Comparison of ENCODE assay signal across 1 cellular context in the genomic region with DNA sequence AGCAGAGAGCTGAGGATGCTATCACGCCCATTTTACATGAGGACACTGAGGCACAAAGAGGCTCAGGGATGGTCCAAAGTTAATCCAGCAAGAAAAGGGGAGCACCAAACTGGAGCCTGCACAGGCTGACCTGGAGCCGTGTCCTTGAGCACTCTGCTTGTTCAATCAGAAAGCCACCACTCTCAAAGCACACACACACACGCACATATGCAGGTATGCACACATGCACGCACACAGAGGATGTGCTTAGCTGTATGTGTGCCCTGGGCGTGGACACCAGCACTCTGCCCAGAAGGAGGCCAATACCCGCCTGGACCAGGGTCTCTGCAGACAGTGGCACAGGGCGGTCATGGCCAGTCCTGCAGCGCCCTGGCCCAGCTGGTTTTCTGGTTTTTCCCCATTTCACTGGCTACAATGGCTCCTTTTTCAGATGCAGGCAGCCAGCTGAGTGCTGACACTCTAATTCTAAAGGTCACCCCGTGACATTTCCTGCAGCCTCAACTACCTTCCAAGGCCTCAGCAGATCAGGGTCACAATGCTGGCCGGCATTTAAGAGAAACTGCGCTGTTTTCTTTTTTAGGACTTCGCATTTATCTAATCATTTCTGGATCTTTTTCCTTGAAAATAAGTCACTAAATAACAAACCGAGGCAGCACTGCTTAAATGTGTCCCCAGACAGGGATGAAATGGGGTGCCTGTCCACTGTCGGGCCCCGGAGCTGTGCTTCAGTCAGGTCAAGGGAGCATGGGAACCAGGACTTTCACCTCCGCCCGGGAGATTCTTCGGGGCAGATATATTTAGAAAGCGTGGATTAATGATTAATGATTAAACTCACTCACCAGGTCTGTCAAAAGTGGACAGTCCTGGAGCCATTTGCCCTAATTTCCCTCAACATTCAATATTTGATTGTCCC.
A peak's percentile ranks its signal among the peaks of the same experiment; 100 is the strongest.
TF ChIP-seq lines count a peak whose summit lies in the region.

No MANE protein-coding gene starts in this region.

TF ChIP-seq in HepG2, 621 proteins besides CTCF, POLR2A, EP300 and RAD21 (continued from another document and continues in another):
- no peak for TF ChIP-seq ZNF720 (CRISPR knock-in tag; IDR thresholded peaks at IDR 0.05)
- TF ChIP-seq, protein P1, sequence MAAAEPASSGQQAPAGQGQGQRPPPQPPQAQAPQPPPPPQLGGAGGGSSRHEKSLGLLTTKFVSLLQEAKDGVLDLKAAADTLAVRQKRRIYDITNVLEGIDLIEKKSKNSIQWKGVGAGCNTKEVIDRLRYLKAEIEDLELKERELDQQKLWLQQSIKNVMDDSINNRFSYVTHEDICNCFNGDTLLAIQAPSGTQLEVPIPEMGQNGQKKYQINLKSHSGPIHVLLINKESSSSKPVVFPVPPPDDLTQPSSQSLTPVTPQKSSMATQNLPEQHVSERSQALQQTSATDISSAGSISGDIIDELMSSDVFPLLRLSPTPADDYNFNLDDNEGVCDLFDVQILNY (CRISPR knock-in tag; conservative IDR thresholded peaks at IDR 0.05) = no peak
- no peak; the same call in 1 of the 2 replicates for TF ChIP-seq ZC3H4 (CRISPR knock-in tag; IDR thresholded peaks at IDR 0.05; ENCODE audit: borderline replicate concordance)
- TF ChIP-seq PTBP1 (IDR thresholded peaks at IDR 0.05; ENCODE audit: low read depth, low read length, poor library complexity, severe bottlenecking) = no peak
- TF ChIP-seq ZNF331 (CRISPR knock-in tag; IDR thresholded peaks at IDR 0.05) = peak; percentile 24; the same call in 1 of the 2 replicates
- TF ChIP-seq ZNF510 (CRISPR knock-in tag; IDR thresholded peaks at IDR 0.05; ENCODE audit: low read depth) = no peak
- no peak for TF ChIP-seq MEIS2 (CRISPR knock-in tag; IDR thresholded peaks at IDR 0.05)
- TF ChIP-seq, protein P2, sequence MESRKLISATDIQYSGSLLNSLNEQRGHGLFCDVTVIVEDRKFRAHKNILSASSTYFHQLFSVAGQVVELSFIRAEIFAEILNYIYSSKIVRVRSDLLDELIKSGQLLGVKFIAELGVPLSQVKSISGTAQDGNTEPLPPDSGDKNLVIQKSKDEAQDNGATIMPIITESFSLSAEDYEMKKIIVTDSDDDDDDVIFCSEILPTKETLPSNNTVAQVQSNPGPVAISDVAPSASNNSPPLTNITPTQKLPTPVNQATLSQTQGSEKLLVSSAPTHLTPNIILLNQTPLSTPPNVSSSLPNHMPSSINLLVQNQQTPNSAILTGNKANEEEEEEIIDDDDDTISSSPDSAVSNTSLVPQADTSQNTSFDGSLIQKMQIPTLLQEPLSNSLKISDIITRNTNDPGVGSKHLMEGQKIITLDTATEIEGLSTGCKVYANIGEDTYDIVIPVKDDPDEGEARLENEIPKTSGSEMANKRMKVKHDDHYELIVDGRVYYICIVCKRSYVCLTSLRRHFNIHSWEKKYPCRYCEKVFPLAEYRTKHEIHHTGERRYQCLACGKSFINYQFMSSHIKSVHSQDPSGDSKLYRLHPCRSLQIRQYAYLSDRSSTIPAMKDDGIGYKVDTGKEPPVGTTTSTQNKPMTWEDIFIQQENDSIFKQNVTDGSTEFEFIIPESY (CRISPR knock-in tag; IDR thresholded peaks at IDR 0.05) = peak; percentile 53; the same call in 1 of the 2 replicates
- no peak for TF ChIP-seq RBAK (CRISPR knock-in tag; IDR thresholded peaks at IDR 0.05)
- TF ChIP-seq ELF3 (CRISPR knock-in tag; IDR thresholded peaks at IDR 0.05) = no peak
- no peak for TF ChIP-seq SSRP1 (CRISPR knock-in tag; IDR thresholded peaks at IDR 0.05)
- TF ChIP-seq RXRB (CRISPR knock-in tag; IDR thresholded peaks at IDR 0.05; ENCODE audit: borderline replicate concordance) = peak; percentile 89
- TF ChIP-seq, protein P3, sequence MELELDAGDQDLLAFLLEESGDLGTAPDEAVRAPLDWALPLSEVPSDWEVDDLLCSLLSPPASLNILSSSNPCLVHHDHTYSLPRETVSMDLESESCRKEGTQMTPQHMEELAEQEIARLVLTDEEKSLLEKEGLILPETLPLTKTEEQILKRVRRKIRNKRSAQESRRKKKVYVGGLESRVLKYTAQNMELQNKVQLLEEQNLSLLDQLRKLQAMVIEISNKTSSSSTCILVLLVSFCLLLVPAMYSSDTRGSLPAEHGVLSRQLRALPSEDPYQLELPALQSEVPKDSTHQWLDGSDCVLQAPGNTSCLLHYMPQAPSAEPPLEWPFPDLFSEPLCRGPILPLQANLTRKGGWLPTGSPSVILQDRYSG (CRISPR knock-in tag; IDR thresholded peaks at IDR 0.05) = no peak
- TF ChIP-seq NPAS2 (CRISPR knock-in tag; IDR thresholded peaks at IDR 0.05; ENCODE audit: borderline replicate concordance) = no peak
- TF ChIP-seq, protein P4, sequence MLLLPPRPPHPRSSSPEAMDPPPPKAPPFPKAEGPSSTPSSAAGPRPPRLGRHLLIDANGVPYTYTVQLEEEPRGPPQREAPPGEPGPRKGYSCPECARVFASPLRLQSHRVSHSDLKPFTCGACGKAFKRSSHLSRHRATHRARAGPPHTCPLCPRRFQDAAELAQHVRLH (CRISPR knock-in tag; IDR thresholded peaks at IDR 0.05; ENCODE audit: borderline replicate concordance, low read depth) = no peak
- no peak for TF ChIP-seq ZNF24 (IDR thresholded peaks at IDR 0.05)
- TF ChIP-seq ATM (IDR thresholded peaks at IDR 0.05; ENCODE audit: borderline replicate concordance) = no peak
- no peak for TF ChIP-seq SRSF1 (optimal IDR thresholded peaks at IDR 0.05; ENCODE audit: low read depth, low read length)
- peak; percentile 22; the same call in 1 of the 2 replicates for TF ChIP-seq TAF1 (CRISPR knock-in tag; IDR thresholded peaks at IDR 0.05)
- TF ChIP-seq KMT2A (CRISPR knock-in tag; IDR thresholded peaks at IDR 0.05) = no peak
- no peak for TF ChIP-seq ZNF230 (CRISPR knock-in tag; IDR thresholded peaks at IDR 0.05)
- TF ChIP-seq, protein P5, sequence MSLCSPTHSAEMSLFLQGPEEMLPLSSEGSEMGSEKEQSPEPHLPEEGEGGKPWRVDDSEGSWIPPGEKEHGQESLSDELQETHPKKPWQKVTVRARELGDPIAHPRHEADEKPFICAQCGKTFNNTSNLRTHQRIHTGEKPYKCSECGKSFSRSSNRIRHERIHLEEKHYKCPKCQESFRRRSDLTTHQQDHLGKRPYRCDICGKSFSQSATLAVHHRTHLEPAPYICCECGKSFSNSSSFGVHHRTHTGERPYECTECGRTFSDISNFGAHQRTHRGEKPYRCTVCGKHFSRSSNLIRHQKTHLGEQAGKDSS (CRISPR knock-in tag; IDR thresholded peaks at IDR 0.05; ENCODE audit: borderline replicate concordance, low read depth) = no peak; the same call in 1 of the 2 replicates
- TF ChIP-seq ZMAT3 (CRISPR knock-in tag; conservative IDR thresholded peaks at IDR 0.05) = no peak
- 0 out of 2 replicates have a peak, but pooled peaks have one; percentile 66 for TF ChIP-seq KDM3A (CRISPR knock-in tag; IDR thresholded peaks at IDR 0.05; ENCODE audit: low read depth)
- TF ChIP-seq, protein P6, sequence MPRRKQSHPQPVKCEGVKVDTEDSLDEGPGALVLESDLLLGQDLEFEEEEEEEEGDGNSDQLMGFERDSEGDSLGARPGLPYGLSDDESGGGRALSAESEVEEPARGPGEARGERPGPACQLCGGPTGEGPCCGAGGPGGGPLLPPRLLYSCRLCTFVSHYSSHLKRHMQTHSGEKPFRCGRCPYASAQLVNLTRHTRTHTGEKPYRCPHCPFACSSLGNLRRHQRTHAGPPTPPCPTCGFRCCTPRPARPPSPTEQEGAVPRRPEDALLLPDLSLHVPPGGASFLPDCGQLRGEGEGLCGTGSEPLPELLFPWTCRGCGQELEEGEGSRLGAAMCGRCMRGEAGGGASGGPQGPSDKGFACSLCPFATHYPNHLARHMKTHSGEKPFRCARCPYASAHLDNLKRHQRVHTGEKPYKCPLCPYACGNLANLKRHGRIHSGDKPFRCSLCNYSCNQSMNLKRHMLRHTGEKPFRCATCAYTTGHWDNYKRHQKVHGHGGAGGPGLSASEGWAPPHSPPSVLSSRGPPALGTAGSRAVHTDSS (CRISPR knock-in tag; conservative IDR thresholded peaks at IDR 0.05) = no peak
- TF ChIP-seq KLF13 (CRISPR knock-in tag; IDR thresholded peaks at IDR 0.05) = no peak
- TF ChIP-seq ZNF552 (CRISPR knock-in tag; IDR thresholded peaks at IDR 0.05; ENCODE audit: borderline replicate concordance) = no peak
- no peak for TF ChIP-seq JUNB (CRISPR knock-in tag; IDR thresholded peaks at IDR 0.05; ENCODE audit: borderline replicate concordance)
- no peak for TF ChIP-seq ZNF496 (CRISPR knock-in tag; IDR thresholded peaks at IDR 0.05; ENCODE audit: insufficient replicate concordance)
- TF ChIP-seq CBX1 (IDR thresholded peaks at IDR 0.05; ENCODE audit: low read depth) = no peak
- peak; percentile 60; the same call in 1 of the 2 replicates for TF ChIP-seq ZNF12 (CRISPR knock-in tag; IDR thresholded peaks at IDR 0.05)
- no peak for TF ChIP-seq ZNF207 (IDR thresholded peaks at IDR 0.05; ENCODE audit: borderline replicate concordance)
- TF ChIP-seq, protein P7, sequence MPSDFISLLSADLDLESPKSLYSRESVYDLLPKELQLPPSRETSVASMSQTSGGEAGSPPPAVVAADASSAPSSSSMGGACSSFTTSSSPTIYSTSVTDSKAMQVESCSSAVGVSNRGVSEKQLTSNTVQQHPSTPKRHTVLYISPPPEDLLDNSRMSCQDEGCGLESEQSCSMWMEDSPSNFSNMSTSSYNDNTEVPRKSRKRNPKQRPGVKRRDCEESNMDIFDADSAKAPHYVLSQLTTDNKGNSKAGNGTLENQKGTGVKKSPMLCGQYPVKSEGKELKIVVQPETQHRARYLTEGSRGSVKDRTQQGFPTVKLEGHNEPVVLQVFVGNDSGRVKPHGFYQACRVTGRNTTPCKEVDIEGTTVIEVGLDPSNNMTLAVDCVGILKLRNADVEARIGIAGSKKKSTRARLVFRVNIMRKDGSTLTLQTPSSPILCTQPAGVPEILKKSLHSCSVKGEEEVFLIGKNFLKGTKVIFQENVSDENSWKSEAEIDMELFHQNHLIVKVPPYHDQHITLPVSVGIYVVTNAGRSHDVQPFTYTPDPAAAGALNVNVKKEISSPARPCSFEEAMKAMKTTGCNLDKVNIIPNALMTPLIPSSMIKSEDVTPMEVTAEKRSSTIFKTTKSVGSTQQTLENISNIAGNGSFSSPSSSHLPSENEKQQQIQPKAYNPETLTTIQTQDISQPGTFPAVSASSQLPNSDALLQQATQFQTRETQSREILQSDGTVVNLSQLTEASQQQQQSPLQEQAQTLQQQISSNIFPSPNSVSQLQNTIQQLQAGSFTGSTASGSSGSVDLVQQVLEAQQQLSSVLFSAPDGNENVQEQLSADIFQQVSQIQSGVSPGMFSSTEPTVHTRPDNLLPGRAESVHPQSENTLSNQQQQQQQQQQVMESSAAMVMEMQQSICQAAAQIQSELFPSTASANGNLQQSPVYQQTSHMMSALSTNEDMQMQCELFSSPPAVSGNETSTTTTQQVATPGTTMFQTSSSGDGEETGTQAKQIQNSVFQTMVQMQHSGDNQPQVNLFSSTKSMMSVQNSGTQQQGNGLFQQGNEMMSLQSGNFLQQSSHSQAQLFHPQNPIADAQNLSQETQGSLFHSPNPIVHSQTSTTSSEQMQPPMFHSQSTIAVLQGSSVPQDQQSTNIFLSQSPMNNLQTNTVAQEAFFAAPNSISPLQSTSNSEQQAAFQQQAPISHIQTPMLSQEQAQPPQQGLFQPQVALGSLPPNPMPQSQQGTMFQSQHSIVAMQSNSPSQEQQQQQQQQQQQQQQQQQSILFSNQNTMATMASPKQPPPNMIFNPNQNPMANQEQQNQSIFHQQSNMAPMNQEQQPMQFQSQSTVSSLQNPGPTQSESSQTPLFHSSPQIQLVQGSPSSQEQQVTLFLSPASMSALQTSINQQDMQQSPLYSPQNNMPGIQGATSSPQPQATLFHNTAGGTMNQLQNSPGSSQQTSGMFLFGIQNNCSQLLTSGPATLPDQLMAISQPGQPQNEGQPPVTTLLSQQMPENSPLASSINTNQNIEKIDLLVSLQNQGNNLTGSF (CRISPR knock-in tag; IDR thresholded peaks at IDR 0.05) = no peak
- no peak for TF ChIP-seq HNRNPK (IDR thresholded peaks at IDR 0.05; ENCODE audit: low read depth, low read length, poor library complexity, severe bottlenecking)
- TF ChIP-seq NFE2L2 (IDR thresholded peaks at IDR 0.05; ENCODE audit: low read length) = no peak
- TF ChIP-seq, protein P8, sequence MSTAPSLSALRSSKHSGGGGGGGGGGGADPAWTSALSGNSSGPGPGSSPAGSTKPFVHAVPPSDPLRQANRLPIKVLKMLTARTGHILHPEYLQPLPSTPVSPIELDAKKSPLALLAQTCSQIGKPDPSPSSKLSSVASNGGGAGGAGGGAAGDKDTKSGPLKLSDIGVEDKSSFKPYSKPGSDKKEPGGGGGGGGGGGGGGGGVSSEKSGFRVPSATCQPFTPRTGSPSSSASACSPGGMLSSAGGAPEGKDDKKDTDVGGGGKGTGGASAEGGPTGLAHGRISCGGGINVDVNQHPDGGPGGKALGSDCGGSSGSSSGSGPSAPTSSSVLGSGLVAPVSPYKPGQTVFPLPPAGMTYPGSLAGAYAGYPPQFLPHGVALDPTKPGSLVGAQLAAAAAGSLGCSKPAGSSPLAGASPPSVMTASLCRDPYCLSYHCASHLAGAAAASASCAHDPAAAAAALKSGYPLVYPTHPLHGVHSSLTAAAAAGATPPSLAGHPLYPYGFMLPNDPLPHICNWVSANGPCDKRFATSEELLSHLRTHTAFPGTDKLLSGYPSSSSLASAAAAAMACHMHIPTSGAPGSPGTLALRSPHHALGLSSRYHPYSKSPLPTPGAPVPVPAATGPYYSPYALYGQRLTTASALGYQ (CRISPR knock-in tag; IDR thresholded peaks at IDR 0.05) = no peak
- TF ChIP-seq ZNF468 (CRISPR knock-in tag; IDR thresholded peaks at IDR 0.05) = no peak
- 0 out of 2 replicates have a peak, but pooled peaks have one; percentile 56 for TF ChIP-seq JUN (CRISPR knock-in tag; IDR thresholded peaks at IDR 0.05)
- no peak for TF ChIP-seq TMF1 (CRISPR knock-in tag; IDR thresholded peaks at IDR 0.05; ENCODE audit: low read depth)
- no peak for TF ChIP-seq ZNF329 (CRISPR knock-in tag; IDR thresholded peaks at IDR 0.05; ENCODE audit: low read depth)
- TF ChIP-seq, protein P9, sequence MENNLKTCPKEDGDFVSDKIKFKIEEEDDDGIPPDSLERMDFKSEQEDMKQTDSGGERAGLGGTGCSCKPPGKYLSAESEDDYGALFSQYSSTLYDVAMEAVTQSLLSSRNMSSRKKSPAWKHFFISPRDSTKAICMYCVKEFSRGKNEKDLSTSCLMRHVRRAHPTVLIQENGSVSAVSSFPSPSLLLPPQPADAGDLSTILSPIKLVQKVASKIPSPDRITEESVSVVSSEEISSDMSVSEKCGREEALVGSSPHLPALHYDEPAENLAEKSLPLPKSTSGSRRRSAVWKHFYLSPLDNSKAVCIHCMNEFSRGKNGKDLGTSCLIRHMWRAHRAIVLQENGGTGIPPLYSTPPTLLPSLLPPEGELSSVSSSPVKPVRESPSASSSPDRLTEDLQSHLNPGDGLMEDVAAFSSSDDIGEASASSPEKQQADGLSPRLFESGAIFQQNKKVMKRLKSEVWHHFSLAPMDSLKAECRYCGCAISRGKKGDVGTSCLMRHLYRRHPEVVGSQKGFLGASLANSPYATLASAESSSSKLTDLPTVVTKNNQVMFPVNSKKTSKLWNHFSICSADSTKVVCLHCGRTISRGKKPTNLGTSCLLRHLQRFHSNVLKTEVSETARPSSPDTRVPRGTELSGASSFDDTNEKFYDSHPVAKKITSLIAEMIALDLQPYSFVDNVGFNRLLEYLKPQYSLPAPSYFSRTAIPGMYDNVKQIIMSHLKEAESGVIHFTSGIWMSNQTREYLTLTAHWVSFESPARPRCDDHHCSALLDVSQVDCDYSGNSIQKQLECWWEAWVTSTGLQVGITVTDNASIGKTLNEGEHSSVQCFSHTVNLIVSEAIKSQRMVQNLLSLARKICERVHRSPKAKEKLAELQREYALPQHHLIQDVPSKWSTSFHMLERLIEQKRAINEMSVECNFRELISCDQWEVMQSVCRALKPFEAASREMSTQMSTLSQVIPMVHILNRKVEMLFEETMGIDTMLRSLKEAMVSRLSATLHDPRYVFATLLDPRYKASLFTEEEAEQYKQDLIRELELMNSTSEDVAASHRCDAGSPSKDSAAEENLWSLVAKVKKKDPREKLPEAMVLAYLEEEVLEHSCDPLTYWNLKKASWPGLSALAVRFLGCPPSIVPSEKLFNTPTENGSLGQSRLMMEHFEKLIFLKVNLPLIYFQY (CRISPR knock-in tag; IDR thresholded peaks at IDR 0.05; ENCODE audit: borderline replicate concordance) = no peak
